1 cellular context compared by ENCODE assay signal in the genomic region with DNA sequence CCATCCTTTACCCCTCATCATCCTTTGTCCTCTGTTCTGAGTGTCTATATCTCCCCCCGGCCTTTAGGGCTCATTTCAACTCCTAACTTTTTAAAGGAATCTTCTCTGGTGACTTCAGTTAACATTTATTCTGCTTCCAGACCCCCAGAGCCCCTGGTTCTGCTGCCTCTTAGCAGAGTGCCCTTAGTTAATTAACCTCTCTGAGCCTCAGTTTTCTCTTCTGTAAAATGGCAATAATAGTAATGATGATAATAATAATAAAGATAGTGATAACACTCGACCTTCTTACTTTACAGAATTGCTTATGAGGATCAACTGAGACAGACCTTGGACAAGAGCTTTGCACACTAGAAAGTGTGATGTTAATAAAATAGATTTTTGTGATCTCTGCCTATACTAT.
TF ChIP-seq lines count a peak whose summit lies in the region.

No MANE protein-coding gene starts in this region.

TF ChIP-seq in K562, 482 proteins besides CTCF, POLR2A, EP300 and RAD21:
- TF ChIP-seq BCOR (IDR thresholded peaks at IDR 0.05) (0 out of 2 replicates have a peak, but pooled peaks have one; percentile 44), RBM25 (IDR thresholded peaks at IDR 0.05; ENCODE audit: low read depth, low read length, severe bottlenecking) (peak; percentile 72), CTBP1 (IDR thresholded peaks at IDR 0.05; ENCODE audit: borderline replicate concordance) (no peak), ESRRA (IDR thresholded peaks at IDR 0.05; ENCODE audit: borderline replicate concordance, low read depth) (peak; percentile 57; the same call in 1 of the 2 replicates)
